8 cellular contexts compared by ENCODE assay signal in the genomic region with DNA sequence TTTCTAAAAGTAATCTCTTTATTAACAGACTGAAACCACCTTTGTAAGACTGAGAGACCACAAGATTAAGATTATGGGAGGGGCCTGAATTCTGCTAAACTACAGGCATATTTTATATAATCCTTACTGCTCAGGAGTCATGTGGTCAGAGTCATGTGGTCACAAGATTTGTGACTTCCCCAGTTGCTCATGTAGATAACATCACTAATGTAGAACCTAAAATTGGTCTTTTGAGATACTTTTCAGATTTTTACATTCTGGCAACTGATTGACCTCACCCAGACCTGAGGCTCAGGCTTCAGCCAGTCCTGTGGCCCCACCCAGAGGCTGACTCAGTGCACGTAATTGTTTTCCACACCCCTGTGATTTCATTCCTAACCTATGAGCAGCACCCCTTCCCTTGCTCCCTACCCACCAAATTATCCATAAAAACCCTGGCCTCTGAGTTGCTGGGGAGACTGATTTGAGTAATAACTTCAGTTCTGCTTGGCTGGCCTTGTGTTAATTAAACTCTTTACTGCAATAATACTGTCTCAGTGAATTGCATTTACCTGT. TPM values are rescaled to one million over a fixed set of nuclear protein-coding genes. Genes with fewer than 3 reads are reported as not detected.
DNase-seq lines count a peak whose midpoint lies in the region; ATAC-seq and TF ChIP-seq lines count a peak whose summit lies in the region.

No MANE protein-coding gene starts in this region.

- no peaks in the 10 kb centered on the region for H3K36me3 Mint-ChIP-seq in activated T-helper 1 cell treated with anti-CD3 and anti-CD28 coated beads, Interleukin-12 subunit alpha, Interleukin-12 subunit beta, Interleukin-2, Interleukin-4 antibody, amounts not matched to agents 30 ng/mL and 10 ng/mL and 1 ng/mL, durations not matched to agents 14 hours and 24 hours and 36 hours (ENCODE audit: low read depth)

- DNase-seq in activated T-helper 1 cell treated with Interleukin-2 at 50 U/mL for 16 hours (ENCODE audit: low read depth) (peak; percentile 10), amniotic stem cell (lab: John Stamatoyannopoulos, UW) (peak; percentile 81), right lobe of liver (peak in 2 of 3 donors; percentile 47 to 54), SKM-1 treated with dmso at 0.1 percent for 144 hours (lab: John Stamatoyannopoulos, UW; ENCODE audit: unreplicated experiment) (no peak)
- no peak for DNase-seq in activated T-helper 1 cell treated with anti-CD3 and anti-CD28 coated beads, Interleukin-12 subunit alpha, Interleukin-12 subunit beta, Interleukin-2, Interleukin-4 antibody, amounts not matched to agents 30 ng/mL and 10 ng/mL and 1 ng/mL, durations not matched to agents 14 hours and 24 hours and 36 hours (ENCODE audit: low spot score)

- 13% methylated on average over 1 of the region's 1 CpG for WGBS in right lobe of liver (ENCODE audit: insufficient coverage, low coverage, low lambda C conversion rate, missing lambda C conversion rate)

- TF ChIP-seq CTCF in OCI-LY3 (IDR thresholded peaks at IDR 0.05; ENCODE audit: low read depth, low read length) (peak; percentile 58), right lobe of liver (IDR thresholded peaks at IDR 0.05) (peak; percentile 30 to 46 (median 39))

- no peaks in the 10 kb centered on the region for H3K27me3 Mint-ChIP-seq in activated T-helper 1 cell treated with anti-CD3 and anti-CD28 coated beads, Interleukin-12 subunit alpha, Interleukin-12 subunit beta, Interleukin-2, Interleukin-4 antibody, amounts not matched to agents 30 ng/mL and 10 ng/mL and 1 ng/mL, durations not matched to agents 14 hours and 24 hours and 36 hours (ENCODE audit: insufficient read depth)

- peak overlapping the region; percentile 27 for H3K4me2 ChIP-seq in OCI-LY3 (ENCODE audit: low read length)

- no peak overlapping the region for H3K27ac Mint-ChIP-seq in activated T-helper 1 cell treated with anti-CD3 and anti-CD28 coated beads, Interleukin-12 subunit alpha, Interleukin-12 subunit beta, Interleukin-2, Interleukin-4 antibody, amounts not matched to agents 30 ng/mL and 10 ng/mL and 1 ng/mL, durations not matched to agents 14 hours and 24 hours and 36 hours

- H3K4me3 ChIP-seq in OCI-LY3 (ENCODE audit: low read length) (peak overlapping the region; percentile 23; the same call in 1 of the 2 replicates), right lobe of liver (no peak overlapping the region)

- no peak for TF ChIP-seq POLR2A in right lobe of liver (IDR thresholded peaks at IDR 0.05)

- H3K9me3 ChIP-seq in OCI-LY3 (ENCODE audit: insufficient read depth, low read length) = no peaks in the 10 kb centered on the region
- no peaks in the 10 kb centered on the region for H3K9me3 ChIP-seq in right lobe of liver

- H3K4me1 Mint-ChIP-seq in activated T-helper 1 cell treated with anti-CD3 and anti-CD28 coated beads, Interleukin-12 subunit alpha, Interleukin-12 subunit beta, Interleukin-2, Interleukin-4 antibody, amounts not matched to agents 30 ng/mL and 10 ng/mL and 1 ng/mL, durations not matched to agents 14 hours and 24 hours and 36 hours (ENCODE audit: low read depth) = peaks cover 47% of the 10 kb centered on the region

- no peaks in the 10 kb centered on the region for H4K20me1 ChIP-seq in OCI-LY3 (ENCODE audit: insufficient read depth, low read length)

- no peaks in the 10 kb centered on the region for H3K79me2 ChIP-seq in OCI-LY3 (ENCODE audit: low read length)

- ATAC-seq in HG02798 (IDR thresholded peaks at IDR 0.05; ENCODE audit: poor library complexity, unreplicated experiment) (peak; percentile 53), right lobe of liver (peak; percentile 75 to 90 (median 80)), GM21367 (IDR thresholded peaks at IDR 0.05; ENCODE audit: unreplicated experiment) (no peak)

- peaks cover under 1% of the 10 kb centered on the region for H3K9me3 Mint-ChIP-seq in activated T-helper 1 cell treated with anti-CD3 and anti-CD28 coated beads, Interleukin-12 subunit alpha, Interleukin-12 subunit beta, Interleukin-2, Interleukin-4 antibody, amounts not matched to agents 30 ng/mL and 10 ng/mL and 1 ng/mL, durations not matched to agents 14 hours and 24 hours and 36 hours

- H3K4me3 Mint-ChIP-seq in activated T-helper 1 cell treated with anti-CD3 and anti-CD28 coated beads, Interleukin-12 subunit alpha, Interleukin-12 subunit beta, Interleukin-2, Interleukin-4 antibody, amounts not matched to agents 30 ng/mL and 10 ng/mL and 1 ng/mL, durations not matched to agents 14 hours and 24 hours and 36 hours = no peak overlapping the region

- H3K27me3 ChIP-seq in OCI-LY3 (ENCODE audit: low read depth, low read length) (no peaks in the 10 kb centered on the region), right lobe of liver (no peaks in the 10 kb centered on the region)

- H3K9ac ChIP-seq in OCI-LY3 (ENCODE audit: low read length) = no peak overlapping the region

- H2AFZ ChIP-seq in OCI-LY3 (ENCODE audit: low read depth, low read length) = peak overlapping the region; percentile 30; the same call in 1 of the 2 replicates

- intact Hi-C loops in activated T-helper 1 cell treated with anti-CD3 and anti-CD28 coated beads, Interleukin-12 subunit alpha, Interleukin-12 subunit beta, Interleukin-2, Interleukin-4 antibody, amounts not matched to agents 30 ng/mL and 10 ng/mL and 1 ng/mL, durations not matched to agents 14 hours and 24 hours and 36 hours (cut with micrococcal nuclease) = loop anchor here (1.0 kb wide), 1 partner anchor 149 kb away; no protein-coding TSS in a partner anchor
- intact Hi-C loops in right lobe of liver (cut with DNase I) = no loop called here

- H3K4me1 ChIP-seq in OCI-LY3 (ENCODE audit: low read length) (peaks cover 29% of the 10 kb centered on the region), right lobe of liver (peaks cover 0 to 27% (median 12%) of the 10 kb centered on the region in 4 donors)

- peak overlapping the region; percentile 49 for H3K27ac ChIP-seq in OCI-LY3 (ENCODE audit: low read length)
- H3K27ac ChIP-seq in right lobe of liver = no peak overlapping the region

- H3K36me3 ChIP-seq in OCI-LY3 (replicated peaks; ENCODE audit: low read depth, low read length) (no peaks in the 10 kb centered on the region), right lobe of liver (no peaks in the 10 kb centered on the region)

RNA-seq across cellular contexts. Expression of a gene that starts 41.8 kb away (rescaled TPM):
- 37.3 and 39.1 TPM in 2 replicates for total RNA-seq in activated T-helper 1 cell treated with anti-CD3 and anti-CD28 coated beads, Interleukin-12 subunit alpha, Interleukin-12 subunit beta, Interleukin-2, Interleukin-4 antibody, amounts not matched to agents 30 ng/mL and 10 ng/mL and 1 ng/mL, durations not matched to agents 14 hours and 24 hours and 36 hours
- total RNA-seq in right lobe of liver = 10 to 100 TPM in 5 of 6 experiments, 1 to 10 TPM in 1; 9.5 to 13.8 (median 10.5) TPM

Comparison
In these comparisons a context has a peak if more than half of its experiments do, and no peak if none do; other contexts are left out.
1. DNase-seq: peak in activated T-helper 1 cell treated with Interleukin-2 at 50 U/mL for 16 hours (single experiment), amniotic stem cell (single experiment) and right lobe of liver (2 of 3); none in activated T-helper 1 cell treated with anti-CD3 and anti-CD28 coated beads, Interleukin-12 subunit alpha, Interleukin-12 subunit beta, Interleukin-2, Interleukin-4 antibody, amounts not matched to agents 30 ng/mL and 10 ng/mL and 1 ng/mL, durations not matched to agents 14 hours and 24 hours and 36 hours (single experiment) and SKM-1 treated with dmso at 0.1 percent for 144 hours (single experiment).